9 cellular contexts compared by ENCODE assay signal in genomic region chr14:103122578-103123127, GRCh38. TPM values are rescaled to one million over a fixed set of nuclear protein-coding genes. Genes with fewer than 3 reads are reported as not detected.
DNase-seq lines count a peak whose midpoint lies in the region; ATAC-seq and TF ChIP-seq lines count a peak whose summit lies in the region.
"Had no signal": no experiment of that assay in that cellular context is flagged by ENCODE, and none has a peak within 500 bp of the region (broad histone marks: within the 10 kb centered on the region; RNA-seq: fewer than 3 reads in every experiment).

No MANE protein-coding gene starts in this region.

- CTCF ChIA-PET in mammary epithelial cell (lab: Charles Lee; ENCODE audit: low non-redundant PET): no interaction called here

- no peaks in the 10 kb centered on the region for H3K9me3 ChIP-seq in breast epithelium
- no peaks in the 10 kb centered on the region for H3K9me3 ChIP-seq in mammary epithelial cell (replicated peaks; ENCODE audit: insufficient read depth, low read length)

- H3K4me1 Mint-ChIP-seq in brain (peaks cover 36% of the 10 kb centered on the region), mesothelial cell of epicardium (peaks cover 24% of the 10 kb centered on the region)

- H3K27ac ChIP-seq in breast epithelium (peak overlapping the region; percentile 87 to 95), mammary epithelial cell (ENCODE audit: insufficient read depth, low read depth, low read length) (no peak overlapping the region)

- H3K4me1 ChIP-seq in breast epithelium: peaks cover 18 to 37% of the 10 kb centered on the region in 2 donors
- peaks cover 10% of the 10 kb centered on the region for H3K4me1 ChIP-seq in mammary epithelial cell (ENCODE audit: insufficient read depth, low read length)

- H3K9me3 Mint-ChIP-seq in brain: peaks cover 0 to 6% (median 0%) of the 10 kb centered on the region in 5 experiments
- H3K9me3 Mint-ChIP-seq in mesothelial cell of epicardium: no peaks in the 10 kb centered on the region

- dilution Hi-C loops in mammary epithelial cell (cut with HindIII; ENCODE audit: low sequenced_read_pairs): no loop called here

- in situ Hi-C loops in mammary epithelial cell (cut with MboI; ENCODE audit: low sequenced_read_pairs in 2 of 2): no loop called here

- no TSS peak for BruUV-seq in mammary epithelial cell (replicated peaks; lab: Mats Ljungman, UMichigan)

- 76% methylated on average over 11 of the region's 28 CpGs for WGBS in mammary epithelial cell (ENCODE audit: low coverage, missing lambda C conversion rate)

- H2AFZ ChIP-seq in mammary epithelial cell (ENCODE audit: low read depth, low read length): no peak overlapping the region

- ATAC-seq in HG03095 (IDR thresholded peaks at IDR 0.05; ENCODE audit: unreplicated experiment) (no peak), HG03469 (IDR thresholded peaks at IDR 0.05; ENCODE audit: unreplicated experiment) (no peak)

- H3K36me3 ChIP-seq in breast epithelium (no peaks in the 10 kb centered on the region), mammary epithelial cell (ENCODE audit: insufficient read depth, low read length) (no peaks in the 10 kb centered on the region)

- no peaks in the 10 kb centered on the region for H3K36me3 Mint-ChIP-seq in brain
- no peaks in the 10 kb centered on the region for H3K36me3 Mint-ChIP-seq in mesothelial cell of epicardium

- no peak for TF ChIP-seq CTCF in breast epithelium (IDR thresholded peaks at IDR 0.05)
- no peak for TF ChIP-seq CTCF in mammary epithelial cell (conservative IDR thresholded peaks at IDR 0.05 in 1 of 2, IDR thresholded peaks at IDR 0.05 in 1 of 2; ENCODE audit: extremely low read depth in 1 of 2, insufficient read depth in 1 of 2, low read depth in 1 of 2, low read length in 2 of 2)
- no peak for TF ChIP-seq CTCF in brain (conservative IDR thresholded peaks at IDR 0.05)
- TF ChIP-seq CTCF in mesothelial cell of epicardium (IDR thresholded peaks at IDR 0.05; ENCODE audit: unreplicated experiment): no peak

- H3K4me3 ChIP-seq in breast epithelium: peak overlapping the region; percentile 68 to 82 (median 74)
- H3K4me3 ChIP-seq in mammary epithelial cell (replicated peaks in 1 of 3; ENCODE audit: insufficient read depth in 1 of 3, low read depth in 2 of 3, low read length in 3 of 3): no peak overlapping the region

- H3K4me2 ChIP-seq in mammary epithelial cell (ENCODE audit: insufficient read depth, low read depth, low read length): no peak overlapping the region

- TF ChIP-seq POLR2A in breast epithelium (IDR thresholded peaks at IDR 0.05): no peak

- no peak overlapping the region for H3K9ac ChIP-seq in mammary epithelial cell (ENCODE audit: insufficient read depth, low read length)

- H3K27me3 ChIP-seq in breast epithelium (no peaks in the 10 kb centered on the region), mammary epithelial cell (ENCODE audit: insufficient read depth, low read length) (peaks cover 2% of the 10 kb centered on the region)

- H3K79me2 ChIP-seq in mammary epithelial cell (ENCODE audit: insufficient read depth, low read length): no peaks in the 10 kb centered on the region

- peaks cover 8% of the 10 kb centered on the region for H3K27me3 Mint-ChIP-seq in brain
- peaks cover 20% of the 10 kb centered on the region for H3K27me3 Mint-ChIP-seq in mesothelial cell of epicardium (ENCODE audit: low read depth)

- H3K27ac Mint-ChIP-seq in brain: peak overlapping the region in 3 of 5 experiments; percentile 77 to 98 (median 87)
- peak overlapping the region; percentile 94 for H3K27ac Mint-ChIP-seq in mesothelial cell of epicardium

- H4K20me1 ChIP-seq in mammary epithelial cell (ENCODE audit: insufficient read depth, low read length): no peaks in the 10 kb centered on the region

- no peak for DNase-seq in breast epithelium (ENCODE audit: low spot score in 2 of 2)
- DNase-seq in mammary epithelial cell: no peak
- no peak for DNase-seq in mesothelial cell of epicardium (ENCODE audit: low spot score in 2 of 2, unreplicated experiment in 2 of 2)
- DNase-seq in NCI-H1048 (lab: John Stamatoyannopoulos, UW): no peak
- DNase-seq in activated effector memory CD4-positive, alpha-beta T cell treated with Interleukin-2 at 50 U/mL for 16 hours: no peak

- H3K4me3 Mint-ChIP-seq in brain: no peak overlapping the region
- peak overlapping the region; percentile 57 for H3K4me3 Mint-ChIP-seq in mesothelial cell of epicardium

- intact Hi-C loops in breast epithelium (cut with DNase I; ENCODE audit: low total_unique reads): no loop called here
- intact Hi-C loops in mammary epithelial cell (cut with micrococcal nuclease): no loop called here

RNA-seq across cellular contexts. Expression of gene TNFAIP2, which starts 0.6 kb away (rescaled TPM):
- total RNA-seq in breast epithelium (10 to 100 TPM; 43.6 to 76.5 (median 60.0) TPM), mammary epithelial cell (1 to 10 TPM; 1.8 to 3.3 TPM), mesothelial cell of epicardium (101 to 119 TPM (median 108 TPM) in 3 replicates)
- polyA plus RNA-seq in mammary epithelial cell (0.14 TPM), brain (ENCODE audit: insufficient read depth, low read depth, low replicate concordance) (19.6 TPM)
- polyA minus RNA-seq in mammary epithelial cell: not detected

RNA-seq across cellular contexts. Expression of gene EXOC3L4, which starts 28.1 kb away (rescaled TPM):
- total RNA-seq in breast epithelium (1 to 10 TPM in 1 of 3 donors, under 1 TPM in 1, not detected in 1; 0.66 to 1.0 TPM), mammary epithelial cell (not detected), mesothelial cell of epicardium (0.18 TPM in 1 of 3 replicates, not detected in the others)
- polyA plus RNA-seq in mammary epithelial cell (not detected), brain (ENCODE audit: insufficient read depth, low read depth, low replicate concordance) (not detected)
- polyA minus RNA-seq in mammary epithelial cell: not detected
- total RNA-seq: HT1080 had no signal

RNA-seq across cellular contexts. Expression of gene LBHD2, which starts 38.6 kb away (rescaled TPM):
- total RNA-seq in breast epithelium: not detected
- total RNA-seq in mammary epithelial cell: not detected
- not detected for polyA plus RNA-seq in mammary epithelial cell
- polyA minus RNA-seq in mammary epithelial cell: not detected
- not detected for polyA plus RNA-seq in brain (ENCODE audit: insufficient read depth, low read depth, low replicate concordance)
- total RNA-seq in mesothelial cell of epicardium: not detected in 3 replicates
- total RNA-seq: HT1080 had no signal

Comparison
In these comparisons a context has a peak if more than half of its experiments do, and no peak if none do; other contexts are left out.
1. H3K4me3 ChIP-seq: peak in breast epithelium (3 of 3); none in mammary epithelial cell (0 of 3).
2. RNA of gene TNFAIP2, which starts 0.6 kb away (total RNA-seq): 101 to 119 TPM in mesothelial cell of epicardium and 43.6 to 76.5 TPM in breast epithelium; 1.8 to 3.3 TPM in mammary epithelial cell; every median in the first group is over 10 times any median in the second.